In genomic region chr17:74296548-74296936, GRCh38 we compare ENCODE assay signal across 8 cellular contexts. TPM values are rescaled to one million over a fixed set of nuclear protein-coding genes. Genes with fewer than 3 reads are reported as not detected.
DNase-seq lines count a peak whose midpoint lies in the region; ATAC-seq lines count a peak whose summit lies in the region.

No MANE protein-coding gene starts in this region.

- H3K27ac ChIP-seq in SJCRH30, result no peak overlapping the region

- H3K27me3 ChIP-seq in SJCRH30, result peaks cover 14% of the 10 kb centered on the region

- H3K4me3 ChIP-seq in SJCRH30, result no peak overlapping the region

- H3K36me3 ChIP-seq in SJCRH30, result no peaks in the 10 kb centered on the region

- H3K4me1 ChIP-seq in SJCRH30, result no peaks in the 10 kb centered on the region

- no peaks in the 10 kb centered on the region for H3K9me3 ChIP-seq in SJCRH30 (replicated peaks)

- DNase-seq in DMS 273 treated with DMSO at 0.1 percent for 48 hours (lab: John Stamatoyannopoulos, UW) (peak; percentile 33), HT-29 (ENCODE audit: low spot score) (peak; percentile 58), SJCRH30 (peak; percentile 67 to 80), dermis blood vessel endothelial cell (peak; percentile 43), medulla oblongata (ENCODE audit: extremely low spot score) (peak; percentile 92)

- ATAC-seq in GM21576 (IDR thresholded peaks at IDR 0.05; ENCODE audit: unreplicated experiment) (no peak), HG02852 (IDR thresholded peaks at IDR 0.05; ENCODE audit: unreplicated experiment) (no peak), GM21619 (IDR thresholded peaks at IDR 0.05; ENCODE audit: unreplicated experiment) (no peak)

RNA-seq across cellular contexts. Expression of gene DNAI2, which starts 22.5 kb away (rescaled TPM):
- total RNA-seq in HT-29 (2014; rRNA removed; shearing (Covaris generic)), result not detected in 2 replicates
- not detected in 2 replicates for total RNA-seq in SJCRH30 (2014; rRNA removed; shearing (Covaris generic))
- total RNA-seq in dermis blood vessel endothelial cell, result not detected in 2 replicates

RNA-seq across cellular contexts. Expression of gene KIF19, which starts 29.5 kb away (rescaled TPM):
- total RNA-seq in HT-29 (2014; rRNA removed; shearing (Covaris generic)), result 2.4 and 2.5 TPM in 2 replicates
- not detected in 2 replicates for total RNA-seq in SJCRH30 (2014; rRNA removed; shearing (Covaris generic))
- 6.4 and 16.3 TPM in 2 replicates for total RNA-seq in dermis blood vessel endothelial cell

Comparison
In these comparisons a context has a peak if more than half of its experiments do, and no peak if none do; other contexts are left out.
1. DNase-seq: peak in every context shown above with its lines; median percentile 92 in medulla oblongata; 74 in SJCRH30; 58 in HT-29; 43 in dermis blood vessel endothelial cell; 33 in DMS 273 treated with DMSO at 0.1 percent for 48 hours.